3 cellular contexts compared by ENCODE assay signal in the genomic region with DNA sequence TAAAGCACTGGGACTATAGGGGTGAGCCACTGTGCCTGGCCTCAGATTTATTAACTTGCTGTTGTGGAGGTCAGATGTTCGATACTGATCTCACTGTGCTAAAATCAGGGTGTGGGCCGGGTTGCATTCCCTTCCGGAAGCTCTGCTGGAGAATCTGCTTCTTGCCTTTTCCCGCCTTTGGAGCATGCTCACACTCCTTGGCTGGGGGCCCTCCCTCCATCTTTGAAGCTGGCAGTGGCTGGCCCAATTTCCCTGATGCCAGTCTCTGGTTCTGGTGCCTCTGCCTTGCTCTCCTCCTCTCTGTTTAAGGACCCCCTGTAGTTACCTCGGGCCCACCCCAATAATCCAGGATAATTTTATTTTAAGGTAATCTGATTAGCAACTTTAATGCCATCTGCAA.
TF ChIP-seq lines count a peak whose summit lies in the region.

No MANE protein-coding gene starts in this region.

TF ChIP-seq in HCT116, 20 proteins besides CTCF, POLR2A, EP300 and RAD21:
- no peak for TF ChIP-seq FOSL1 (IDR thresholded peaks at IDR 0.05; ENCODE audit: low read depth)
- peak; percentile 85 for TF ChIP-seq YY1 (IDR thresholded peaks at IDR 0.05; ENCODE audit: extremely low read depth, insufficient replicate concordance, low read depth, low read length)
TF ChIP-seq in HCT116: peak in this region for 1.

TF ChIP-seq in Ishikawa, 13 proteins besides CTCF, POLR2A, EP300 and RAD21:
- TF ChIP-seq NFIC (IDR thresholded peaks at IDR 0.05) (no peak), FOXM1 (IDR thresholded peaks at IDR 0.05; ENCODE audit: borderline replicate concordance, low read depth) (no peak), YY1 (IDR thresholded peaks at IDR 0.05; ENCODE audit: low read depth) (peak; percentile 68), TCF12 (IDR thresholded peaks at IDR 0.05; ENCODE audit: low read depth) (no peak), EGR1 (IDR thresholded peaks at IDR 0.05) (no peak), TAF1 (IDR thresholded peaks at IDR 0.05; ENCODE audit: low read depth) (no peak)
- TF ChIP-seq, protein P1, sequence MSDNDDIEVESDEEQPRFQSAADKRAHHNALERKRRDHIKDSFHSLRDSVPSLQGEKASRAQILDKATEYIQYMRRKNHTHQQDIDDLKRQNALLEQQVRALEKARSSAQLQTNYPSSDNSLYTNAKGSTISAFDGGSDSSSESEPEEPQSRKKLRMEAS (IDR thresholded peaks at IDR 0.05) = no peak

TF ChIP-seq in K562, 482 proteins besides CTCF, POLR2A, EP300 and RAD21:
- TF ChIP-seq ZFX (CRISPR knock-in tag; IDR thresholded peaks at IDR 0.05) (no peak), PML (IDR thresholded peaks at IDR 0.05; ENCODE audit: low read length) (no peak), EWSR1 (IDR thresholded peaks at IDR 0.05; ENCODE audit: borderline replicate concordance, low read depth, partially characterized antibody) (no peak), TRIM28 (IDR thresholded peaks at IDR 0.05) (no peak), RNF2 (IDR thresholded peaks at IDR 0.05) (no peak), YY1 (IDR thresholded peaks at IDR 0.05; ENCODE audit: borderline replicate concordance in 1 of 3, control insufficient read depth in 1 of 3, extremely low read depth in 1 of 3, insufficient read depth in 3 of 3, insufficient read length in 1 of 3, insufficient replicate concordance in 2 of 3, low read depth in 1 of 3, low read length in 2 of 3) (peak; percentile 47 to 91 (median 68)), SMAD3 (CRISPR knock-in tag; conservative IDR thresholded peaks at IDR 0.05) (no peak), PHF8 (IDR thresholded peaks at IDR 0.05; ENCODE audit: borderline replicate concordance, low read length) (no peak), NONO (IDR thresholded peaks at IDR 0.05; ENCODE audit: low read depth in 2 of 2, low read length in 1 of 2) (no peak), RCOR1 (IDR thresholded peaks at IDR 0.05; ENCODE audit: borderline replicate concordance in 1 of 2, low read depth in 2 of 2, low read length in 2 of 2) (no peak), HCFC1 (IDR thresholded peaks at IDR 0.05; ENCODE audit: low read depth, low read length) (no peak), NRF1 (conservative IDR thresholded peaks at IDR 0.05 in 1 of 2, IDR thresholded peaks at IDR 0.05 in 1 of 2) (0 out of 4 replicates have a peak, but pooled peaks of 1 of the 2 experiments have one; percentile 24), ZEB2 (IDR thresholded peaks at IDR 0.05) (no peak), DDX20 (tag; IDR thresholded peaks at IDR 0.05; ENCODE audit: low read depth) (no peak)
- TF ChIP-seq, protein P2, sequence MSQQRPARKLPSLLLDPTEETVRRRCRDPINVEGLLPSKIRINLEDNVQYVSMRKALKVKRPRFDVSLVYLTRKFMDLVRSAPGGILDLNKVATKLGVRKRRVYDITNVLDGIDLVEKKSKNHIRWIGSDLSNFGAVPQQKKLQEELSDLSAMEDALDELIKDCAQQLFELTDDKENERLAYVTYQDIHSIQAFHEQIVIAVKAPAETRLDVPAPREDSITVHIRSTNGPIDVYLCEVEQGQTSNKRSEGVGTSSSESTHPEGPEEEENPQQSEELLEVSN (IDR thresholded peaks at IDR 0.05; ENCODE audit: borderline replicate concordance in 1 of 2, extremely low read depth in 1 of 2, insufficient read depth in 1 of 2, insufficient read length in 1 of 2, low read depth in 1 of 2, low read length in 1 of 2, poor library complexity in 1 of 2, severe bottlenecking in 1 of 2) = peak in 1 of 2 experiments; percentile 74
- TF ChIP-seq, protein P3, sequence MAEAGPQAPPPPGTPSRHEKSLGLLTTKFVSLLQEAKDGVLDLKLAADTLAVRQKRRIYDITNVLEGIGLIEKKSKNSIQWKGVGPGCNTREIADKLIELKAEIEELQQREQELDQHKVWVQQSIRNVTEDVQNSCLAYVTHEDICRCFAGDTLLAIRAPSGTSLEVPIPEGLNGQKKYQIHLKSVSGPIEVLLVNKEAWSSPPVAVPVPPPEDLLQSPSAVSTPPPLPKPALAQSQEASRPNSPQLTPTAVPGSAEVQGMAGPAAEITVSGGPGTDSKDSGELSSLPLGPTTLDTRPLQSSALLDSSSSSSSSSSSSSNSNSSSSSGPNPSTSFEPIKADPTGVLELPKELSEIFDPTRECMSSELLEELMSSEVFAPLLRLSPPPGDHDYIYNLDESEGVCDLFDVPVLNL (CRISPR knock-in tag; IDR thresholded peaks at IDR 0.05; ENCODE audit: low read depth) = no peak
- TF ChIP-seq, protein P4, sequence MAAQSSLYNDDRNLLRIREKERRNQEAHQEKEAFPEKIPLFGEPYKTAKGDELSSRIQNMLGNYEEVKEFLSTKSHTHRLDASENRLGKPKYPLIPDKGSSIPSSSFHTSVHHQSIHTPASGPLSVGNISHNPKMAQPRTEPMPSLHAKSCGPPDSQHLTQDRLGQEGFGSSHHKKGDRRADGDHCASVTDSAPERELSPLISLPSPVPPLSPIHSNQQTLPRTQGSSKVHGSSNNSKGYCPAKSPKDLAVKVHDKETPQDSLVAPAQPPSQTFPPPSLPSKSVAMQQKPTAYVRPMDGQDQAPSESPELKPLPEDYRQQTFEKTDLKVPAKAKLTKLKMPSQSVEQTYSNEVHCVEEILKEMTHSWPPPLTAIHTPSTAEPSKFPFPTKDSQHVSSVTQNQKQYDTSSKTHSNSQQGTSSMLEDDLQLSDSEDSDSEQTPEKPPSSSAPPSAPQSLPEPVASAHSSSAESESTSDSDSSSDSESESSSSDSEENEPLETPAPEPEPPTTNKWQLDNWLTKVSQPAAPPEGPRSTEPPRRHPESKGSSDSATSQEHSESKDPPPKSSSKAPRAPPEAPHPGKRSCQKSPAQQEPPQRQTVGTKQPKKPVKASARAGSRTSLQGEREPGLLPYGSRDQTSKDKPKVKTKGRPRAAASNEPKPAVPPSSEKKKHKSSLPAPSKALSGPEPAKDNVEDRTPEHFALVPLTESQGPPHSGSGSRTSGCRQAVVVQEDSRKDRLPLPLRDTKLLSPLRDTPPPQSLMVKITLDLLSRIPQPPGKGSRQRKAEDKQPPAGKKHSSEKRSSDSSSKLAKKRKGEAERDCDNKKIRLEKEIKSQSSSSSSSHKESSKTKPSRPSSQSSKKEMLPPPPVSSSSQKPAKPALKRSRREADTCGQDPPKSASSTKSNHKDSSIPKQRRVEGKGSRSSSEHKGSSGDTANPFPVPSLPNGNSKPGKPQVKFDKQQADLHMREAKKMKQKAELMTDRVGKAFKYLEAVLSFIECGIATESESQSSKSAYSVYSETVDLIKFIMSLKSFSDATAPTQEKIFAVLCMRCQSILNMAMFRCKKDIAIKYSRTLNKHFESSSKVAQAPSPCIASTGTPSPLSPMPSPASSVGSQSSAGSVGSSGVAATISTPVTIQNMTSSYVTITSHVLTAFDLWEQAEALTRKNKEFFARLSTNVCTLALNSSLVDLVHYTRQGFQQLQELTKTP (IDR thresholded peaks at IDR 0.05; ENCODE audit: low read depth in 1 of 2, partially characterized antibody in 2 of 2) = no peak
- TF ChIP-seq, protein P5, sequence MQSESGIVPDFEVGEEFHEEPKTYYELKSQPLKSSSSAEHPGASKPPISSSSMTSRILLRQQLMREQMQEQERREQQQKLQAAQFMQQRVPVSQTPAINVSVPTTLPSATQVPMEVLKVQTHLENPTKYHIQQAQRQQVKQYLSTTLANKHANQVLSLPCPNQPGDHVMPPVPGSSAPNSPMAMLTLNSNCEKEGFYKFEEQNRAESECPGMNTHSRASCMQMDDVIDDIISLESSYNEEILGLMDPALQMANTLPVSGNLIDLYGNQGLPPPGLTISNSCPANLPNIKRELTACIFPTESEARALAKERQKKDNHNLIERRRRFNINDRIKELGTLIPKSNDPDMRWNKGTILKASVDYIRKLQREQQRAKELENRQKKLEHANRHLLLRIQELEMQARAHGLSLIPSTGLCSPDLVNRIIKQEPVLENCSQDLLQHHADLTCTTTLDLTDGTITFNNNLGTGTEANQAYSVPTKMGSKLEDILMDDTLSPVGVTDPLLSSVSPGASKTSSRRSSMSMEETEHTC (IDR thresholded peaks at IDR 0.05) = no peak
- TF ChIP-seq, protein P6, sequence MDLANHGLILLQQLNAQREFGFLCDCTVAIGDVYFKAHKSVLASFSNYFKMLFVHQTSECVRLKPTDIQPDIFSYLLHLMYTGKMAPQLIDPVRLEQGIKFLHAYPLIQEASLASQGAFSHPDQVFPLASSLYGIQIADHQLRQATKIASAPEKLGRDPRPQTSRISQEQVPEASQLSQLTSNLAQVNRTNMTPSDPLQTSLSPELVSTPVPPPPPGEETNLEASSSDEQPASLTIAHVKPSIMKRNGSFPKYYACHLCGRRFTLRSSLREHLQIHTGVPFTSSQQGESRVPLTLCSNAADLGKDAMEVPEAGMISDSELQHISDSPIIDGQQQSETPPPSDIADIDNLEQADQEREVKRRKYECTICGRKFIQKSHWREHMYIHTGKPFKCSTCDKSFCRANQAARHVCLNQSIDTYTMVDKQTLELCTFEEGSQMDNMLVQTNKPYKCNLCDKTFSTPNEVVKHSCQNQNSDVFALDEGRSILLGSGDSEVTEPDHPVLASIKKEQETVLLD (IDR thresholded peaks at IDR 0.05) = no peak
- TF ChIP-seq, protein P7, sequence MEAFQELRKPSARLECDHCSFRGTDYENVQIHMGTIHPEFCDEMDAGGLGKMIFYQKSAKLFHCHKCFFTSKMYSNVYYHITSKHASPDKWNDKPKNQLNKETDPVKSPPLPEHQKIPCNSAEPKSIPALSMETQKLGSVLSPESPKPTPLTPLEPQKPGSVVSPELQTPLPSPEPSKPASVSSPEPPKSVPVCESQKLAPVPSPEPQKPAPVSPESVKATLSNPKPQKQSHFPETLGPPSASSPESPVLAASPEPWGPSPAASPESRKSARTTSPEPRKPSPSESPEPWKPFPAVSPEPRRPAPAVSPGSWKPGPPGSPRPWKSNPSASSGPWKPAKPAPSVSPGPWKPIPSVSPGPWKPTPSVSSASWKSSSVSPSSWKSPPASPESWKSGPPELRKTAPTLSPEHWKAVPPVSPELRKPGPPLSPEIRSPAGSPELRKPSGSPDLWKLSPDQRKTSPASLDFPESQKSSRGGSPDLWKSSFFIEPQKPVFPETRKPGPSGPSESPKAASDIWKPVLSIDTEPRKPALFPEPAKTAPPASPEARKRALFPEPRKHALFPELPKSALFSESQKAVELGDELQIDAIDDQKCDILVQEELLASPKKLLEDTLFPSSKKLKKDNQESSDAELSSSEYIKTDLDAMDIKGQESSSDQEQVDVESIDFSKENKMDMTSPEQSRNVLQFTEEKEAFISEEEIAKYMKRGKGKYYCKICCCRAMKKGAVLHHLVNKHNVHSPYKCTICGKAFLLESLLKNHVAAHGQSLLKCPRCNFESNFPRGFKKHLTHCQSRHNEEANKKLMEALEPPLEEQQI (IDR thresholded peaks at IDR 0.05) = no peak
